10 cellular contexts compared by ENCODE assay signal in genomic region chr6:100633096-100633766, GRCh38.
A peak's percentile ranks its signal among the peaks of the same experiment; 100 is the strongest.
DNase-seq lines count a peak whose midpoint lies in the region; ATAC-seq and TF ChIP-seq lines count a peak whose summit lies in the region.
"Had no signal": no experiment of that assay in that cellular context is flagged by ENCODE, and none has a peak within 500 bp of the region (broad histone marks: within the 10 kb centered on the region; RNA-seq: fewer than 3 reads in every experiment).

No MANE protein-coding gene starts in this region.

- no peak for ATAC-seq in GM21825 (IDR thresholded peaks at IDR 0.05; ENCODE audit: unreplicated experiment)

- CTCF ChIA-PET in HEK293T (lab: Yijun Ruan, JAX), result no interaction called here

- POLR2A ChIA-PET in HEK293T (lab: Yijun Ruan, JAX), result no interaction called here

- DNase-seq in GM04504 (ENCODE audit: low read depth) (peak; percentile 65), RKO (ENCODE audit: low spot score) (peak; percentile 77), fibroblast of peridontal ligament (ENCODE audit: extremely low read depth) (peak; percentile 76), pulmonary artery endothelial cell (ENCODE audit: low read depth, low spot score) (peak; percentile 35), NCI-H1694 (lab: John Stamatoyannopoulos, UW) (no peak), HEK293T (ENCODE audit: extremely low spot score) (no peak)
- no peak for DNase-seq in activated CD4-positive, alpha-beta T cell treated with anti-CD3 and anti-CD28 coated beads, Interleukin-2, amount 50 U/mL, for 48 hours
- DNase-seq: aorta, NCI-H2029 had no signal

TF ChIP-seq in HEK293T, 16 proteins besides CTCF, POLR2A, EP300 and RAD21:
- TF ChIP-seq FOXK2 (IDR thresholded peaks at IDR 0.05) (no peak), CTBP1 (IDR thresholded peaks at IDR 0.05; ENCODE audit: borderline replicate concordance) (no peak), ARNT (IDR thresholded peaks at IDR 0.05) (no peak)

Comparison
In these comparisons a context has a peak if more than half of its experiments do, and no peak if none do; other contexts are left out.
1. DNase-seq: peak in GM04504 (single experiment), RKO (single experiment), fibroblast of peridontal ligament (single experiment) and pulmonary artery endothelial cell (single experiment); none in NCI-H1694 (single experiment), activated CD4-positive, alpha-beta T cell treated with anti-CD3 and anti-CD28 coated beads, Interleukin-2, amount 50 U/mL, for 48 hours (0 of 2) and HEK293T (single experiment).